ENCODE assay signal across 7 cellular contexts in genomic region chr9:79569814-79570448, GRCh38. TPM values are rescaled to one million over a fixed set of nuclear protein-coding genes. Genes with fewer than 3 reads are reported as not detected.
DNase-seq lines count a peak whose midpoint lies in the region; ATAC-seq lines count a peak whose summit lies in the region.

No MANE protein-coding gene starts in this region.

- H3K36me3 ChIP-seq in HUES48 (ENCODE audit: control insufficient read depth, insufficient read depth, low read length) (peaks cover 2% of the 10 kb centered on the region; the same call in 1 of the 2 replicates), iPS-15b (ENCODE audit: control insufficient read depth, insufficient read depth, low read length) (no peaks in the 10 kb centered on the region)

- ATAC-seq in stimulated activated naive B cell treated with anti-CD40 and anti-IgM and Interleukin-4, amounts not matched to agents 10 μg/mL and 1 μg/mL and 100 μg/mL, for 72 hours (replicated peaks), result no peak
- ATAC-seq in GM18858 (IDR thresholded peaks at IDR 0.05; ENCODE audit: unreplicated experiment), result no peak

- H3K4me1 ChIP-seq in HUES48 (ENCODE audit: control insufficient read depth, insufficient read depth, low read length), result peaks cover 15% of the 10 kb centered on the region
- H3K4me1 ChIP-seq in iPS-15b (ENCODE audit: control insufficient read depth, insufficient read depth, low read length), result peaks cover 7% of the 10 kb centered on the region

- H3K9me3 Mint-ChIP-seq in activated T-helper 1 cell treated with anti-CD3 and anti-CD28 coated beads, Interleukin-12 subunit alpha, Interleukin-12 subunit beta, Interleukin-2, Interleukin-4 antibody, amounts not matched to agents 30 ng/mL and 10 ng/mL and 1 ng/mL, durations not matched to agents 14 hours and 24 hours and 36 hours, result no peaks in the 10 kb centered on the region
- H3K9me3 Mint-ChIP-seq in stimulated activated naive B cell treated with anti-CD40 and anti-IgM and Interleukin-4, amounts not matched to agents 10 μg/mL and 1 μg/mL and 100 μg/mL, for 72 hours, result no peaks in the 10 kb centered on the region

- H3K4me3 Mint-ChIP-seq in activated T-helper 1 cell treated with anti-CD3 and anti-CD28 coated beads, Interleukin-12 subunit alpha, Interleukin-12 subunit beta, Interleukin-2, Interleukin-4 antibody, amounts not matched to agents 30 ng/mL and 10 ng/mL and 1 ng/mL, durations not matched to agents 14 hours and 24 hours and 36 hours, result no peak overlapping the region
- no peak overlapping the region for H3K4me3 Mint-ChIP-seq in stimulated activated naive B cell treated with anti-CD40 and anti-IgM and Interleukin-4, amounts not matched to agents 10 μg/mL and 1 μg/mL and 100 μg/mL, for 72 hours

- H3K27me3 Mint-ChIP-seq in activated T-helper 1 cell treated with anti-CD3 and anti-CD28 coated beads, Interleukin-12 subunit alpha, Interleukin-12 subunit beta, Interleukin-2, Interleukin-4 antibody, amounts not matched to agents 30 ng/mL and 10 ng/mL and 1 ng/mL, durations not matched to agents 14 hours and 24 hours and 36 hours (ENCODE audit: insufficient read depth), result peaks cover 27% of the 10 kb centered on the region
- peaks cover 8 to 10% of the 10 kb centered on the region in 2 donors for H3K27me3 Mint-ChIP-seq in stimulated activated naive B cell treated with anti-CD40 and anti-IgM and Interleukin-4, amounts not matched to agents 10 μg/mL and 1 μg/mL and 100 μg/mL, for 72 hours

- peaks cover 6% of the 10 kb centered on the region for H3K36me3 Mint-ChIP-seq in activated T-helper 1 cell treated with anti-CD3 and anti-CD28 coated beads, Interleukin-12 subunit alpha, Interleukin-12 subunit beta, Interleukin-2, Interleukin-4 antibody, amounts not matched to agents 30 ng/mL and 10 ng/mL and 1 ng/mL, durations not matched to agents 14 hours and 24 hours and 36 hours (ENCODE audit: low read depth)
- H3K36me3 Mint-ChIP-seq in stimulated activated naive B cell treated with anti-CD40 and anti-IgM and Interleukin-4, amounts not matched to agents 10 μg/mL and 1 μg/mL and 100 μg/mL, for 72 hours, result peaks cover 6 to 14% of the 10 kb centered on the region in 2 donors

- H3K4me1 Mint-ChIP-seq in activated T-helper 1 cell treated with anti-CD3 and anti-CD28 coated beads, Interleukin-12 subunit alpha, Interleukin-12 subunit beta, Interleukin-2, Interleukin-4 antibody, amounts not matched to agents 30 ng/mL and 10 ng/mL and 1 ng/mL, durations not matched to agents 14 hours and 24 hours and 36 hours (ENCODE audit: low read depth), result peaks cover 33% of the 10 kb centered on the region
- H3K4me1 Mint-ChIP-seq in stimulated activated naive B cell treated with anti-CD40 and anti-IgM and Interleukin-4, amounts not matched to agents 10 μg/mL and 1 μg/mL and 100 μg/mL, for 72 hours, result peaks cover 15 to 18% of the 10 kb centered on the region in 2 donors

- intact Hi-C loops in activated T-helper 1 cell treated with anti-CD3 and anti-CD28 coated beads, Interleukin-12 subunit alpha, Interleukin-12 subunit beta, Interleukin-2, Interleukin-4 antibody, amounts not matched to agents 30 ng/mL and 10 ng/mL and 1 ng/mL, durations not matched to agents 14 hours and 24 hours and 36 hours (cut with micrococcal nuclease), result loop anchor here (2.0 to 10.0 kb wide), 6 partner anchors 93 to 1538 kb away; partner anchors contain the start of genes CEP78 and GNAQ

- H3K4me3 ChIP-seq in HUES48 (ENCODE audit: low read depth, low read length) (peak overlapping the region; percentile 81), iPS-15b (ENCODE audit: low read depth, low read length) (peak overlapping the region; percentile 77)

- DNase-seq in activated T-helper 1 cell treated with anti-CD3 and anti-CD28 coated beads, Interleukin-12 subunit alpha, Interleukin-12 subunit beta, Interleukin-2, Interleukin-4 antibody, amounts not matched to agents 30 ng/mL and 10 ng/mL and 1 ng/mL, durations not matched to agents 14 hours and 24 hours and 36 hours (ENCODE audit: low spot score), result no peak
- DNase-seq in stimulated activated naive B cell treated with anti-CD40 and anti-IgM and Interleukin-4, amounts not matched to agents 10 μg/mL and 1 μg/mL and 100 μg/mL, for 72 hours, result no peak
- DNase-seq in kidney tubule cell (ENCODE audit: low spot score) (no peak), NCI-H2196 (lab: John Stamatoyannopoulos, UW; ENCODE audit: unreplicated experiment) (no peak)

- H3K9me3 ChIP-seq in HUES48 (ENCODE audit: control insufficient read depth, insufficient read depth, low read length), result no peaks in the 10 kb centered on the region
- no peaks in the 10 kb centered on the region for H3K9me3 ChIP-seq in iPS-15b (ENCODE audit: control insufficient read depth, insufficient read depth, low read length)

- H3K27ac ChIP-seq in HUES48 (ENCODE audit: low read depth, low read length), result peak overlapping the region; percentile 98

- H3K27me3 ChIP-seq in HUES48 (ENCODE audit: control insufficient read depth, insufficient read depth, low read length) (no peaks in the 10 kb centered on the region), iPS-15b (ENCODE audit: control insufficient read depth, insufficient read depth, low read length) (no peaks in the 10 kb centered on the region)

- peak overlapping the region; percentile 52 for H3K27ac Mint-ChIP-seq in activated T-helper 1 cell treated with anti-CD3 and anti-CD28 coated beads, Interleukin-12 subunit alpha, Interleukin-12 subunit beta, Interleukin-2, Interleukin-4 antibody, amounts not matched to agents 30 ng/mL and 10 ng/mL and 1 ng/mL, durations not matched to agents 14 hours and 24 hours and 36 hours
- peak overlapping the region; percentile 94 for H3K27ac Mint-ChIP-seq in stimulated activated naive B cell treated with anti-CD40 and anti-IgM and Interleukin-4, amounts not matched to agents 10 μg/mL and 1 μg/mL and 100 μg/mL, for 72 hours

- H3K9ac ChIP-seq in HUES48 (ENCODE audit: low read depth, low read length) (peak overlapping the region; percentile 84), iPS-15b (ENCODE audit: low read depth, low read length) (no peak overlapping the region)

RNA-seq across cellular contexts. Expression of gene TLE4, which starts 1.8 kb away (rescaled TPM):
- total RNA-seq in activated T-helper 1 cell treated with anti-CD3 and anti-CD28 coated beads, Interleukin-12 subunit alpha, Interleukin-12 subunit beta, Interleukin-2, Interleukin-4 antibody, amounts not matched to agents 30 ng/mL and 10 ng/mL and 1 ng/mL, durations not matched to agents 14 hours and 24 hours and 36 hours, result 25.1 and 25.4 TPM in 2 replicates
